Comparison of ENCODE assay signal across 8 cellular contexts in the genomic region with DNA sequence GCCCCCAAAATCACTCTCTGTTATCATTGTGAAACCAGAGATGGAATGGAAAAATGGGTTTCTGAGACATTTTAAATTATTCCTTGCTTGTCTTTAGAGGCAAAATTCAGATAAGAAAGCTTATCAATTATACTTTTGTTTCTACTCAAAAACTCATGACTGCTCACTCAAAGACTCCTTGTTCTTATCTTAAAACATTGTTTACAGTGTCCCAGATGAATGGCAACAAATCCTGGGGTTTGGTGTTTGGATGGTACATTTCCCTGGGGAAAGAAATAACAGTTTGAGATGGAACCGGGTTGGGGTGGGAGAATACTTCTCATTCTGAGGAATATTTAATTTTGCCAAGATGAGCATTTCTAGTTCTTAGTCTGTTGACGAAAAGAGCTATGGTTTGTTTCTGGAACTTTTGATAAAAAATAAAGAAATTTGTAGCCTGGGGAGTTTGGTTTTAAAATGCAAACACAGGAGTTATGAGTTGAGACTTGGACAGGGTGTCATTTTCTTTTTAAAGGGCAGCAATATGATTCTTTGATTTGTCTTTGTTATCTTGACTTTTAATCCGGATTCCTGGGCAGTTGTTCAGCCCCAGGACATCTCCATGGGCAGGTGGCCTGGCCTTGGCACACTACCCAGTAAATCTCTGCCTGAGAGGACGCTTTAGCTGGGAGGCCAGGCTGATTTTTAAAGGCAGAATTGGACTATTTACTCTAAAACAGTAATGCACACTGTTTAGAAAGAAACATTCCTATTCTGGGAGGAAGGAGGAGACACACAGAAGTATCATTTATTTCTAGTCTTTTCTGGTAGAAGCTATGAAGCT. TPM values are rescaled to one million over a fixed set of nuclear protein-coding genes. Genes with fewer than 3 reads are reported as not detected.
DNase-seq lines count a peak whose midpoint lies in the region; ATAC-seq lines count a peak whose summit lies in the region.

No MANE protein-coding gene starts in this region.

- no peak overlapping the region for H3K4me2 ChIP-seq in Karpas-422 (ENCODE audit: low read depth, low read length, poor library complexity, severe bottlenecking)

- H3K27ac ChIP-seq in Karpas-422 (ENCODE audit: low read length), result no peak overlapping the region
- peak overlapping the region; percentile 84 for H3K27ac ChIP-seq in substantia nigra (ENCODE audit: low read depth, low read length, poor library complexity, severe bottlenecking)

- H3K9me3 ChIP-seq in Karpas-422 (ENCODE audit: low read length), result no peaks in the 10 kb centered on the region

- H3K9ac ChIP-seq in Karpas-422 (ENCODE audit: low read length), result no peak overlapping the region

- H3K27me3 ChIP-seq in Karpas-422 (ENCODE audit: low read length), result no peaks in the 10 kb centered on the region

- H3K4me1 ChIP-seq in Karpas-422 (ENCODE audit: low read length), result peaks cover 26% of the 10 kb centered on the region

- no peaks in the 10 kb centered on the region for H4K20me1 ChIP-seq in Karpas-422 (ENCODE audit: insufficient read depth, low read depth, low read length)

- no peaks in the 10 kb centered on the region for H3K9me2 ChIP-seq in Karpas-422 (replicated peaks; ENCODE audit: insufficient read depth, low read length)

- H2AFZ ChIP-seq in Karpas-422 (ENCODE audit: low read length), result 0 out of 2 replicates have a peak overlapping the region, but pooled peaks have one; percentile 7

- no peaks in the 10 kb centered on the region for H3K79me2 ChIP-seq in Karpas-422 (ENCODE audit: low read length)

- DNase-seq in Karpas-422 (no peak), astrocyte of the hippocampus (ENCODE audit: low read depth, low spot score) (peak; percentile 44), iris pigment epithelial cell (ENCODE audit: low read depth) (peak; percentile 41), substantia nigra (lab: John Stamatoyannopoulos, UW) (peak in 17 of 49 donors; percentile 8 to 78 (median 30)), NCI-H1436 treated with DMSO at 0.1 percent for 48 hours (lab: John Stamatoyannopoulos, UW) (no peak), NK-92 (lab: John Stamatoyannopoulos, UW; ENCODE audit: unreplicated experiment) (no peak)

- ATAC-seq in esophagus mucosa (no peak), HG03521 (IDR thresholded peaks at IDR 0.05; ENCODE audit: unreplicated experiment) (no peak)

- no peak overlapping the region for H3K4me3 ChIP-seq in Karpas-422 (ENCODE audit: low read length)

- H3K36me3 ChIP-seq in Karpas-422 (ENCODE audit: insufficient read depth, low read length), result no peaks in the 10 kb centered on the region

RNA-seq across cellular contexts. Expression of a gene that starts 32.4 kb away (rescaled TPM):
- 5.2 and 7.1 TPM in 2 replicates for total RNA-seq in Karpas-422 (2014; rRNA removed; shearing (Covaris generic); ENCODE audit: low replicate concordance)
- 8.3 TPM for total RNA-seq in esophagus mucosa

RNA-seq across cellular contexts. Expression of a gene that starts 32.6 kb away (rescaled TPM):
- 52.7 and 58.9 TPM in 2 replicates for total RNA-seq in Karpas-422 (2014; rRNA removed; shearing (Covaris generic); ENCODE audit: low replicate concordance)
- 9.6 TPM for total RNA-seq in esophagus mucosa

Comparison
In these comparisons a context has a peak if more than half of its experiments do, and no peak if none do; other contexts are left out.
1. DNase-seq: peak in astrocyte of the hippocampus (single experiment) and iris pigment epithelial cell (single experiment); none in Karpas-422 (single experiment), NCI-H1436 treated with DMSO at 0.1 percent for 48 hours (single experiment) and NK-92 (single experiment).